23 cellular contexts compared by ENCODE assay signal in the genomic region with DNA sequence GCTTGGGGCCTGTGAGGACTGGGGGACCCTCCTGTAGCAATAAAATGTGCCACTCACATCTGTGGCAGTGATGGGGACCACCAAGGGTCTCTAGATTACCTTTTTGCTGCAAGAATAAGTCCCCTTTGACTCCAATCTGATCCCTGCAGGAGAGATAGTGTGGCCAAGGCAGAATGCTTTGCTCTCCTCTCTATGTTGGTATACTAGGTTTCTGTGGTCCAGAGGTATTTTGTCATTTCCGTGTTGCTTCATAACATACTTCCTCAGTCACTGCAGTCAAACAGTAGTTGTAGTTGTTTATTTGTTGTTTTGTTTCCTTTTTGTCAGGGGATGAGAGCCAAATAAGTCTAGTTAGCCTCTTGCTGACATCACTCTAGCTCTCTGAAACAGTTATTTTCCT.
"Had no signal": no experiment of that assay in that cellular context is flagged by ENCODE, and none has a peak within 500 bp of the region (broad histone marks: within the 10 kb centered on the region; RNA-seq: fewer than 3 reads in every experiment).

No MANE protein-coding gene starts in this region.

- H3K4me1 ChIP-seq: SJSA1 had no signal

- DNase-seq: KBM-7; MV-4-11; NCI-H1092; NCI-H1105 treated with DMSO at 0.1 percent for 48 hours; NCI-H1417 treated with DMSO at 0.1 percent for 48 hours; NCI-H146; NCI-H1694 treated with DMSO at 0.1 percent for 48 hours; NCI-H1930; NCI-H2081 treated with DMSO at 0.1 percent for 48 hours; NCI-H2171; NCI-H226; NCI-H446; NCI-H510A; NCI-H524 treated with DMSO at 0.1 percent for 48 hours; NCI-H69; NCI-H774; NK-92 treated with Interleukin-12 subunit alpha and Interleukin-12 subunit beta, amount 100 ng/mL, for 24 hours; Right ventricle myocardium superior; RPMI8226; SIG-M5; T-helper 1 cell had no signal

- H3K9me3 ChIP-seq: SJSA1 had no signal

- H3K4me3 ChIP-seq: SJSA1, SK-N-MC had no signal

- H3K27me3 ChIP-seq: SJSA1 had no signal

- H3K27ac ChIP-seq: SJSA1, SK-N-MC had no signal

- H3K36me3 ChIP-seq: SJSA1 had no signal
